28 cellular contexts compared by ENCODE assay signal in the genomic region with DNA sequence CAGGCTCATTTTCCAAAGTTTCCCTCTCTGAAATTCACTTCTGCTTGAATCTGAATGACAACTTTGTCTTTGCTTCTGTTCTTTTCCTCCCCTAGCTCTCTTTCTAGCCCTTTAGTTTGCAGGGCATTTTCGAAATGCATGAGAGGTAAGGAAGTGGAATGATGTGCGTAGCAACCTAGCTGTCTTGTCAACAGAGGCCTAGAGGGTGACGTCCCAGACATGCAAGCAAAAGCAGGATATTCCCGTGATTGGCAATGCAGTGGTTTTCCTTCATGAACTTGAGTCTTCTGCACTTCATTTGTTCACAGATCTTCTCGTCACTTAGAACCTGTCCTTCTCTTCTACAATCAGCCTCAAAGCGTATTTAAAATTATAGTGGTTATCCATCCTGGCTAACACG. TPM values are rescaled to one million over a fixed set of nuclear protein-coding genes. Genes with fewer than 3 reads are reported as not detected.
"Had no signal": no experiment of that assay in that cellular context is flagged by ENCODE, and none has a peak within 500 bp of the region (broad histone marks: within the 10 kb centered on the region; RNA-seq: fewer than 3 reads in every experiment).

No MANE protein-coding gene starts in this region.

- H2AFZ ChIP-seq: neural progenitor cell, parathyroid adenoma had no signal

- H3K36me3 Mint-ChIP-seq: immature natural killer cell; memory B cell; naive thymus-derived CD4-positive, alpha-beta T cell; neural progenitor cell had no signal

- H3K27ac ChIP-seq: neural progenitor cell, parathyroid adenoma, testis, tibial artery, upper lobe of right lung, vagina had no signal

- H3K4me1 ChIP-seq: neural progenitor cell, parathyroid adenoma, testis, tibial artery, upper lobe of right lung, vagina had no signal

- FAIRE-seq: colon, frontal cortex, kidney had no signal

- H3K27ac Mint-ChIP-seq: dendritic cell treated with granulocyte-macrophage colony-stimulating factor and Interleukin-4, amounts not matched to agents 40 ng/mL and 50 ng/mL, for 4 days; immature natural killer cell; memory B cell; nephron; neural progenitor cell; progenitor cell of endocrine pancreas had no signal

- H3K4me3 Mint-ChIP-seq: dendritic cell treated with granulocyte-macrophage colony-stimulating factor and Interleukin-4, amounts not matched to agents 40 ng/mL and 50 ng/mL, for 4 days; immature natural killer cell; memory B cell; naive thymus-derived CD4-positive, alpha-beta T cell; nephron; neural progenitor cell had no signal

- H3K9me3 Mint-ChIP-seq: dendritic cell treated with granulocyte-macrophage colony-stimulating factor and Interleukin-4, amounts not matched to agents 40 ng/mL and 50 ng/mL, for 4 days; immature natural killer cell; memory B cell; naive thymus-derived CD4-positive, alpha-beta T cell; nephron; neural progenitor cell had no signal

- H3K9me3 ChIP-seq: testis, tibial artery, upper lobe of right lung, vagina had no signal

- ATAC-seq: left lobe of liver; naive thymus-derived CD4-positive, alpha-beta T cell; sciatic nerve; upper lobe of right lung had no signal

- H3K4me2 ChIP-seq: neural progenitor cell had no signal

- DNase-seq: effector memory CD4-positive, alpha-beta T cell; hypothalamus; immature natural killer cell; kidney; midbrain; naive thymus-derived CD4-positive, alpha-beta T cell; stimulated activated CD4-positive, alpha-beta T cell treated with anti-CD3 and anti-CD28 coated beads, Interleukin-12 subunit alpha, Interleukin-12 subunit beta, amount 100 ng/mL, for 4 hours; stimulated activated CD4-positive, alpha-beta T cell treated with anti-CD3 and anti-CD28 coated beads, Interleukin-1b, Interleukin-23, amount 100 ng/mL, for 48 hours; stimulated activated CD4-positive, alpha-beta T cell treated with anti-CD3 and anti-CD28 coated beads, Interleukin-4, amount 100 ng/mL, for 1 hour; stimulated activated CD8-positive, alpha-beta memory T cell treated with anti-CD3 and anti-CD28 coated beads, Interleukin-4, amount 100 ng/mL, for 48 hours; stimulated activated naive CD4-positive, alpha-beta T cell; substantia nigra; testis; tibial artery; upper lobe of right lung had no signal

- H3K27me3 Mint-ChIP-seq: dendritic cell treated with granulocyte-macrophage colony-stimulating factor and Interleukin-4, amounts not matched to agents 40 ng/mL and 50 ng/mL, for 4 days; progenitor cell of endocrine pancreas had no signal

- H3K36me3 ChIP-seq: neural progenitor cell, tibial artery, upper lobe of right lung, vagina had no signal

- H3K9ac ChIP-seq: neural progenitor cell, parathyroid adenoma had no signal

- H3K4me3 ChIP-seq: lung, neural progenitor cell, smooth muscle cell, testis, tibial artery, upper lobe of right lung, vagina had no signal

- H3K4me1 Mint-ChIP-seq: immature natural killer cell, memory B cell, nephron had no signal

- H3K79me2 ChIP-seq: parathyroid adenoma had no signal

- H3K27me3 ChIP-seq: neural progenitor cell, testis, tibial artery, upper lobe of right lung, vagina had no signal

RNA-seq across cellular contexts. Expression of a gene that starts 56.9 kb away (rescaled TPM):
- total RNA-seq: naive thymus-derived CD4-positive, alpha-beta T cell had no signal
- polyA plus RNA-seq: immature natural killer cell; naive thymus-derived CD4-positive, alpha-beta T cell had no signal
